In the genomic region with DNA sequence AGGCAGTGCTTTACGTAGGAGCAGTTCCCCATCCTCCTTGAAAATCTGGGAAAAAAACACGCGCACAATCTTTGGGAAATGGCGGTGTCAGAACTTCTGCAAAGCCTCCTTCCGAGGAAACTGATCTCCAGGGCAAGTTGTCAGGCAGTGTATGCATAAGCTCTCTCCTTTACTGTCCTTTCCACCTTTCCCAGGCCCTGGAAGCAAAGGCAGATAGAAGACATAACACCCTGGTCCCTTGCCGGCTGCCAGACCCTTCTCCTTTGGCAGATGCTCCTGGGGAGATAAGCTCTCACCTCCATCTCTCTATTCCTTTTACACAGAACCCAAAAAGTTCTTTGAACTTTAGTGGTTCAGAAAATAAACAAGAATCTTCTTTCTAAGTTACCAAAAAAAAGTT, we compare ENCODE assay signal across 18 cellular contexts. TPM values are rescaled to one million over a fixed set of nuclear protein-coding genes. Genes with fewer than 3 reads are reported as not detected.
"Had no signal": no experiment of that assay in that cellular context is flagged by ENCODE, and none has a peak within 500 bp of the region (broad histone marks: within the 10 kb centered on the region; RNA-seq: fewer than 3 reads in every experiment).

No MANE protein-coding gene starts in this region.

- H3K9ac ChIP-seq: neural progenitor cell had no signal

- H3K4me3 ChIP-seq: lung, neural progenitor cell, sigmoid colon had no signal

- H3K9me3 Mint-ChIP-seq: activated CD4-positive, alpha-beta T cell treated with anti-CD3 and anti-CD28 coated beads, Interleukin-2, amount 10 ng/mL, durations not matched to agents 24 days and 14 days; activated naive CD4-positive, alpha-beta T cell treated with anti-CD3 and anti-CD28 coated beads for 36 hours; activated T-helper 2 cell treated with anti-CD3 and anti-CD28 coated beads, Interferon-gamma antibody, Interleukin-2, Interleukin-4, amounts not matched to agents 10 μg/mL and 5 μg/mL and 100 μg/mL, durations not matched to agents 14 hours and 24 hours and 36 hours; mesothelial cell of epicardium; neural progenitor cell; stimulated activated effector memory CD8-positive, alpha-beta T cell treated with anti-CD3 and anti-CD28 coated beads, Interleukin-12 subunit alpha, Interleukin-12 subunit beta, amount 100 ng/mL, for 72 hours; T-helper 2 cell treated with Interferon-gamma antibody and Interleukin-4, amounts not matched to agents 5 μg/mL and 100 μg/mL, for 36 hours had no signal

- H3K27ac Mint-ChIP-seq: activated CD4-positive, alpha-beta T cell treated with anti-CD3 and anti-CD28 coated beads, Interleukin-2, amount 10 ng/mL, durations not matched to agents 24 days and 14 days; activated CD8-positive, alpha-beta T cell treated with anti-CD3 and anti-CD28 coated beads, Interleukin-2, amount 10 ng/mL, durations not matched to agents 7 days and 5 days; activated naive CD4-positive, alpha-beta T cell treated with anti-CD3 and anti-CD28 coated beads for 36 hours; activated T-helper 2 cell treated with anti-CD3 and anti-CD28 coated beads, Interferon-gamma antibody, Interleukin-2, Interleukin-4, amounts not matched to agents 10 μg/mL and 5 μg/mL and 100 μg/mL, durations not matched to agents 14 hours and 24 hours and 36 hours; mesothelial cell of epicardium; neural progenitor cell; stimulated activated effector memory CD8-positive, alpha-beta T cell treated with anti-CD3 and anti-CD28 coated beads, Interleukin-12 subunit alpha, Interleukin-12 subunit beta, amount 100 ng/mL, for 72 hours; T-helper 2 cell treated with Interferon-gamma antibody and Interleukin-4, amounts not matched to agents 5 μg/mL and 100 μg/mL, for 36 hours had no signal

- H3K4me3 Mint-ChIP-seq: activated CD4-positive, alpha-beta T cell treated with anti-CD3 and anti-CD28 coated beads, Interleukin-2, amount 10 ng/mL, durations not matched to agents 24 days and 14 days; activated CD8-positive, alpha-beta T cell treated with anti-CD3 and anti-CD28 coated beads, Interleukin-2, amount 10 ng/mL, durations not matched to agents 7 days and 5 days; activated naive CD4-positive, alpha-beta T cell treated with anti-CD3 and anti-CD28 coated beads for 36 hours; mesothelial cell of epicardium; neural progenitor cell; stimulated activated effector memory CD8-positive, alpha-beta T cell treated with anti-CD3 and anti-CD28 coated beads, Interleukin-12 subunit alpha, Interleukin-12 subunit beta, amount 100 ng/mL, for 72 hours; T-helper 2 cell treated with Interferon-gamma antibody and Interleukin-4, amounts not matched to agents 5 μg/mL and 100 μg/mL, for 36 hours had no signal

- H3K27ac ChIP-seq: neural progenitor cell had no signal

- H3K27me3 ChIP-seq: neural progenitor cell, sigmoid colon had no signal

- H3K36me3 ChIP-seq: neural progenitor cell, sigmoid colon had no signal

- H3K4me2 ChIP-seq: neural progenitor cell had no signal

- ATAC-seq: activated CD8-positive, alpha-beta T cell treated with anti-CD3 and anti-CD28 coated beads, Interleukin-2, amount 10 ng/mL, durations not matched to agents 7 days and 5 days; stimulated activated effector memory CD8-positive, alpha-beta T cell treated with anti-CD3 and anti-CD28 coated beads, Interleukin-12 subunit alpha, Interleukin-12 subunit beta, amount 100 ng/mL, for 72 hours had no signal

- H3K4me1 ChIP-seq: neural progenitor cell had no signal

- H3K9me3 ChIP-seq: sigmoid colon had no signal

- H3K36me3 Mint-ChIP-seq: mesothelial cell of epicardium; neural progenitor cell; stimulated activated effector memory CD8-positive, alpha-beta T cell treated with anti-CD3 and anti-CD28 coated beads, Interleukin-12 subunit alpha, Interleukin-12 subunit beta, amount 100 ng/mL, for 72 hours had no signal

- DNase-seq: activated CD4-positive, alpha-beta T cell treated with anti-CD3 and anti-CD28 coated beads, Interleukin-2, amount 10 ng/mL, durations not matched to agents 24 days and 14 days; activated CD4-positive, CD25-positive, alpha-beta regulatory T cell; activated CD8-positive, alpha-beta T cell treated with anti-CD3 and anti-CD28 coated beads, Interleukin-2, amount 10 ng/mL, durations not matched to agents 7 days and 5 days; activated naive CD4-positive, alpha-beta T cell treated with anti-CD3 and anti-CD28 coated beads for 36 hours; activated T-cell treated with anti-CD3 and anti-CD28 coated beads for 4 hours; foreskin fibroblast; sigmoid colon; stimulated activated CD4-positive, alpha-beta T cell treated with anti-CD3 and anti-CD28 coated beads, Interleukin-12 subunit alpha, Interleukin-12 subunit beta, amount 100 ng/mL, for 4 hours; trophoblast cell had no signal

RNA-seq across cellular contexts. Expression of a gene that starts 18.4 kb away (rescaled TPM):
- total RNA-seq: activated CD4-positive, alpha-beta T cell treated with anti-CD3 and anti-CD28 coated beads, Interleukin-2, amount 10 ng/mL, durations not matched to agents 24 days and 14 days; activated CD8-positive, alpha-beta T cell treated with anti-CD3 and anti-CD28 coated beads, Interleukin-2, amount 10 ng/mL, durations not matched to agents 7 days and 5 days; activated naive CD4-positive, alpha-beta T cell treated with anti-CD3 and anti-CD28 coated beads for 36 hours; activated T-helper 2 cell treated with anti-CD3 and anti-CD28 coated beads, Interferon-gamma antibody, Interleukin-2, Interleukin-4, amounts not matched to agents 10 μg/mL and 5 μg/mL and 100 μg/mL, durations not matched to agents 14 hours and 24 hours and 36 hours; endothelial cell of umbilical vein; osteocyte; pulmonary artery endothelial cell had no signal
